In genomic region chr18:50695431-50696176, GRCh38 we compare ENCODE assay signal across 17 cellular contexts.
"Had no signal": no experiment of that assay in that cellular context is flagged by ENCODE, and none has a peak within 500 bp of the region (broad histone marks: within the 10 kb centered on the region; RNA-seq: fewer than 3 reads in every experiment).

No MANE protein-coding gene starts in this region.

- H3K4me3 ChIP-seq: lung, mucosa of descending colon, tibial artery, uterus had no signal

- H3K27ac ChIP-seq: foreskin keratinocyte, tibial artery, uterus had no signal

- H3K27me3 ChIP-seq: foreskin keratinocyte, tibial artery, uterus had no signal

- H3K36me3 ChIP-seq: tibial artery, uterus had no signal

- H3K4me1 ChIP-seq: foreskin keratinocyte, tibial artery, uterus had no signal

- H3K9me3 ChIP-seq: mucosa of descending colon, tibial artery, uterus had no signal

- FAIRE-seq: colon had no signal

- ATAC-seq: activated CD8-positive, alpha-beta memory T cell treated with anti-CD3 and anti-CD28 coated beads, Interleukin-2, amount 10 ng/mL, durations not matched to agents 7 days and 5 days; foreskin keratinocyte; mucosa of descending colon; naive thymus-derived CD8-positive, alpha-beta T cell; stimulated activated effector memory CD8-positive, alpha-beta T cell treated with anti-CD3 and anti-CD28 coated beads, Interleukin-12 subunit alpha, Interleukin-12 subunit beta, amount 100 ng/mL, for 72 hours had no signal

- DNase-seq: activated CD4-positive, alpha-beta T cell treated with anti-CD3 and anti-CD28 coated beads, Interleukin-2, amount 50 U/mL, for 4 hours; activated CD4-positive, CD25-positive, alpha-beta regulatory T cell treated with anti-CD3 and anti-CD28 coated beads, Interleukin-2, amount 50 U/mL, for 72 hours; activated CD8-positive, alpha-beta memory T cell treated with anti-CD3 and anti-CD28 coated beads, Interleukin-2, amount 10 ng/mL, durations not matched to agents 7 days and 5 days; activated effector memory CD4-positive, alpha-beta T cell treated with anti-CD3 and anti-CD28 coated beads, Interleukin-2, amount 50 U/mL, for 16 hours; activated naive CD8-positive, alpha-beta T cell treated with anti-CD3 and anti-CD28 coated beads, Interleukin-2, amount 10 ng/mL, durations not matched to agents 7 days and 5 days; activated T-cell treated with anti-CD3 and anti-CD28 coated beads, Interleukin-2, amount 50 U/mL, for 24 hours; foreskin keratinocyte; hippocampal formation; kidney glomerular epithelial cell; mucosa of descending colon; naive thymus-derived CD8-positive, alpha-beta T cell; retina; tibial artery; uterus had no signal
